In genomic region chr20:19601133-19601810, GRCh38 we compare ENCODE assay signal across 34 cellular contexts.
"Had no signal": no experiment of that assay in that cellular context is flagged by ENCODE, and none has a peak within 500 bp of the region (broad histone marks: within the 10 kb centered on the region; RNA-seq: fewer than 3 reads in every experiment).

No MANE protein-coding gene starts in this region.

- H3K4me3 ChIP-seq: adrenal gland, body of pancreas, cardiac muscle cell, esophagus muscularis mucosa, gastroesophageal sphincter had no signal

- H3K27me3 Mint-ChIP-seq: activated CD4-positive, alpha-beta T cell treated with anti-CD3 and anti-CD28 coated beads, Interleukin-2, amount 10 ng/mL, durations not matched to agents 24 days and 14 days; activated CD8-positive, alpha-beta memory T cell treated with anti-CD3 and anti-CD28 coated beads, Interleukin-2, amount 10 ng/mL, durations not matched to agents 7 days and 5 days; activated naive CD8-positive, alpha-beta T cell treated with anti-CD3 and anti-CD28 coated beads for 36 hours had no signal

- H3K4me1 Mint-ChIP-seq: activated CD4-positive, alpha-beta T cell treated with anti-CD3 and anti-CD28 coated beads for 36 hours; activated CD4-positive, alpha-beta T cell treated with anti-CD3 and anti-CD28 coated beads, Interleukin-2, amount 10 ng/mL, durations not matched to agents 24 days and 14 days; activated CD8-positive, alpha-beta memory T cell treated with anti-CD3 and anti-CD28 coated beads, Interleukin-2, amount 10 ng/mL, durations not matched to agents 7 days and 5 days; activated naive CD4-positive, alpha-beta T cell treated with anti-CD3 and anti-CD28 coated beads, Interleukin-2, amount 50 U/mL, for 24 hours; activated naive CD8-positive, alpha-beta T cell treated with anti-CD3 and anti-CD28 coated beads for 36 hours; activated naive CD8-positive, alpha-beta T cell treated with anti-CD3 and anti-CD28 coated beads, Interleukin-2, amount 50 U/mL, for 24 hours had no signal

- DNase-seq: activated CD4-positive, alpha-beta memory T cell treated with anti-CD3 and anti-CD28 coated beads for 36 hours; activated CD4-positive, alpha-beta T cell treated with anti-CD3 and anti-CD28 coated beads for 36 hours; activated CD4-positive, alpha-beta T cell treated with anti-CD3 and anti-CD28 coated beads, Interleukin-2, amount 10 ng/mL, durations not matched to agents 24 days and 14 days; activated CD4-positive, CD25-positive, alpha-beta regulatory T cell; activated CD4-positive, CD25-positive, alpha-beta regulatory T cell treated with anti-CD3 and anti-CD28 coated beads, Interleukin-2, amount 50 U/mL, for 72 hours; activated CD8-positive, alpha-beta memory T cell treated with anti-CD3 and anti-CD28 coated beads, Interleukin-2, amount 10 ng/mL, durations not matched to agents 7 days and 5 days; activated CD8-positive, alpha-beta memory T cell treated with anti-CD3 and anti-CD28 coated beads, Interleukin-2, amount 50 U/mL, for 4 hours; activated CD8-positive, alpha-beta T cell treated with anti-CD3 and anti-CD28 coated beads, Interleukin-2, amount 10 ng/mL, durations not matched to agents 7 days and 5 days; activated effector memory CD4-positive, alpha-beta T cell treated with anti-CD3 and anti-CD28 coated beads, Interleukin-2, amount 50 U/mL, for 16 hours; activated naive CD4-positive, alpha-beta T cell treated with anti-CD3 and anti-CD28 coated beads for 36 hours; activated naive CD8-positive, alpha-beta T cell treated with anti-CD3 and anti-CD28 coated beads for 36 hours; activated naive CD8-positive, alpha-beta T cell treated with anti-CD3 and anti-CD28 coated beads, Interleukin-2, amount 50 U/mL, for 24 hours; activated T-cell treated with anti-CD3 and anti-CD28 coated beads, Interleukin-2, amount 50 U/mL, for 1 hour; activated T-cell treated with anti-CD3 and anti-CD28 coated beads, Interleukin-2, amount 50 U/mL, for 48 hours; adrenal gland; amygdala; aorta; body of pancreas; central memory CD4-positive, alpha-beta T cell; cerebellar nuclear complex; cortex of kidney; dermis blood vessel endothelial cell; effector CD4-positive, alpha-beta T cell; effector memory CD8-positive, alpha-beta T cell; erythroblast; foreskin keratinocyte; head of caudate nucleus; T-helper 2 cell had no signal

- H3K36me3 ChIP-seq: adrenal gland, cardiac muscle cell, esophagus muscularis mucosa, gastroesophageal sphincter had no signal

- H3K27me3 ChIP-seq: adrenal gland, body of pancreas, cardiac muscle cell, esophagus muscularis mucosa, foreskin keratinocyte, gastroesophageal sphincter had no signal

- H3K9me3 Mint-ChIP-seq: activated CD4-positive, alpha-beta memory T cell treated with anti-CD3 and anti-CD28 coated beads for 36 hours; activated CD4-positive, alpha-beta T cell treated with anti-CD3 and anti-CD28 coated beads, Interleukin-2, amount 10 ng/mL, durations not matched to agents 24 days and 14 days; activated naive CD4-positive, alpha-beta T cell treated with anti-CD3 and anti-CD28 coated beads for 36 hours; activated naive CD4-positive, alpha-beta T cell treated with anti-CD3 and anti-CD28 coated beads, Interleukin-2, amount 50 U/mL, for 24 hours; activated naive CD8-positive, alpha-beta T cell treated with anti-CD3 and anti-CD28 coated beads for 36 hours; activated naive CD8-positive, alpha-beta T cell treated with anti-CD3 and anti-CD28 coated beads, Interleukin-2, amount 50 U/mL, for 24 hours; activated T-helper 1 cell treated with anti-CD3 and anti-CD28 coated beads, Interleukin-12 subunit alpha, Interleukin-12 subunit beta, Interleukin-2, Interleukin-4 antibody, amounts not matched to agents 30 ng/mL and 10 ng/mL and 1 ng/mL, durations not matched to agents 14 hours and 24 hours and 36 hours; activated T-helper 2 cell treated with anti-CD3 and anti-CD28 coated beads, Interferon-gamma antibody, Interleukin-2, Interleukin-4, amounts not matched to agents 10 μg/mL and 5 μg/mL and 100 μg/mL, durations not matched to agents 14 hours and 24 hours and 36 hours had no signal

- H3K4me3 Mint-ChIP-seq: activated CD4-positive, alpha-beta memory T cell treated with anti-CD3 and anti-CD28 coated beads for 36 hours; activated CD4-positive, alpha-beta T cell treated with anti-CD3 and anti-CD28 coated beads for 36 hours; activated CD4-positive, alpha-beta T cell treated with anti-CD3 and anti-CD28 coated beads, Interleukin-2, amount 10 ng/mL, durations not matched to agents 24 days and 14 days; activated CD8-positive, alpha-beta memory T cell treated with anti-CD3 and anti-CD28 coated beads, Interleukin-2, amount 10 ng/mL, durations not matched to agents 7 days and 5 days; activated CD8-positive, alpha-beta T cell treated with anti-CD3 and anti-CD28 coated beads, Interleukin-2, amount 10 ng/mL, durations not matched to agents 7 days and 5 days; activated naive CD4-positive, alpha-beta T cell treated with anti-CD3 and anti-CD28 coated beads for 36 hours; activated naive CD4-positive, alpha-beta T cell treated with anti-CD3 and anti-CD28 coated beads, Interleukin-2, amount 50 U/mL, for 24 hours; activated naive CD8-positive, alpha-beta T cell treated with anti-CD3 and anti-CD28 coated beads for 36 hours; activated naive CD8-positive, alpha-beta T cell treated with anti-CD3 and anti-CD28 coated beads, Interleukin-2, amount 50 U/mL, for 24 hours; activated T-helper 1 cell treated with anti-CD3 and anti-CD28 coated beads, Interleukin-12 subunit alpha, Interleukin-12 subunit beta, Interleukin-2, Interleukin-4 antibody, amounts not matched to agents 30 ng/mL and 10 ng/mL and 1 ng/mL, durations not matched to agents 14 hours and 24 hours and 36 hours; effector memory CD8-positive, alpha-beta T cell had no signal

- H3K27ac ChIP-seq: adrenal gland, body of pancreas, cardiac muscle cell, esophagus muscularis mucosa, foreskin keratinocyte, gastroesophageal sphincter had no signal

- H3K36me3 Mint-ChIP-seq: activated CD4-positive, alpha-beta memory T cell treated with anti-CD3 and anti-CD28 coated beads for 36 hours; activated CD8-positive, alpha-beta memory T cell treated with anti-CD3 and anti-CD28 coated beads, Interleukin-2, amount 10 ng/mL, durations not matched to agents 7 days and 5 days; activated naive CD4-positive, alpha-beta T cell treated with anti-CD3 and anti-CD28 coated beads, Interleukin-2, amount 50 U/mL, for 24 hours; activated naive CD8-positive, alpha-beta T cell treated with anti-CD3 and anti-CD28 coated beads for 36 hours had no signal

- H3K27ac Mint-ChIP-seq: activated CD4-positive, alpha-beta memory T cell treated with anti-CD3 and anti-CD28 coated beads for 36 hours; activated CD4-positive, alpha-beta T cell treated with anti-CD3 and anti-CD28 coated beads for 36 hours; activated CD4-positive, alpha-beta T cell treated with anti-CD3 and anti-CD28 coated beads, Interleukin-2, amount 10 ng/mL, durations not matched to agents 24 days and 14 days; activated CD8-positive, alpha-beta memory T cell treated with anti-CD3 and anti-CD28 coated beads, Interleukin-2, amount 10 ng/mL, durations not matched to agents 7 days and 5 days; activated CD8-positive, alpha-beta T cell treated with anti-CD3 and anti-CD28 coated beads, Interleukin-2, amount 10 ng/mL, durations not matched to agents 7 days and 5 days; activated naive CD4-positive, alpha-beta T cell treated with anti-CD3 and anti-CD28 coated beads for 36 hours; activated naive CD4-positive, alpha-beta T cell treated with anti-CD3 and anti-CD28 coated beads, Interleukin-2, amount 50 U/mL, for 24 hours; activated naive CD8-positive, alpha-beta T cell treated with anti-CD3 and anti-CD28 coated beads for 36 hours; activated naive CD8-positive, alpha-beta T cell treated with anti-CD3 and anti-CD28 coated beads, Interleukin-2, amount 50 U/mL, for 24 hours; activated T-helper 1 cell treated with anti-CD3 and anti-CD28 coated beads, Interleukin-12 subunit alpha, Interleukin-12 subunit beta, Interleukin-2, Interleukin-4 antibody, amounts not matched to agents 30 ng/mL and 10 ng/mL and 1 ng/mL, durations not matched to agents 14 hours and 24 hours and 36 hours; activated T-helper 2 cell treated with anti-CD3 and anti-CD28 coated beads, Interferon-gamma antibody, Interleukin-2, Interleukin-4, amounts not matched to agents 10 μg/mL and 5 μg/mL and 100 μg/mL, durations not matched to agents 14 hours and 24 hours and 36 hours; effector memory CD8-positive, alpha-beta T cell had no signal

- ATAC-seq: activated CD4-positive, alpha-beta T cell treated with anti-CD3 and anti-CD28 coated beads for 36 hours; activated CD8-positive, alpha-beta memory T cell treated with anti-CD3 and anti-CD28 coated beads, Interleukin-2, amount 10 ng/mL, durations not matched to agents 7 days and 5 days; activated CD8-positive, alpha-beta T cell treated with anti-CD3 and anti-CD28 coated beads, Interleukin-2, amount 10 ng/mL, durations not matched to agents 7 days and 5 days; activated naive CD8-positive, alpha-beta T cell treated with anti-CD3 and anti-CD28 coated beads, Interleukin-2, amount 50 U/mL, for 24 hours; body of pancreas; effector memory CD8-positive, alpha-beta T cell; foreskin keratinocyte; gastroesophageal sphincter had no signal

- H3K4me1 ChIP-seq: adrenal gland, body of pancreas, foreskin keratinocyte had no signal

- H3K9me3 ChIP-seq: adrenal gland, body of pancreas, esophagus muscularis mucosa, gastroesophageal sphincter had no signal
